Comparison of ENCODE assay signal across 1 cellular context in the genomic region with DNA sequence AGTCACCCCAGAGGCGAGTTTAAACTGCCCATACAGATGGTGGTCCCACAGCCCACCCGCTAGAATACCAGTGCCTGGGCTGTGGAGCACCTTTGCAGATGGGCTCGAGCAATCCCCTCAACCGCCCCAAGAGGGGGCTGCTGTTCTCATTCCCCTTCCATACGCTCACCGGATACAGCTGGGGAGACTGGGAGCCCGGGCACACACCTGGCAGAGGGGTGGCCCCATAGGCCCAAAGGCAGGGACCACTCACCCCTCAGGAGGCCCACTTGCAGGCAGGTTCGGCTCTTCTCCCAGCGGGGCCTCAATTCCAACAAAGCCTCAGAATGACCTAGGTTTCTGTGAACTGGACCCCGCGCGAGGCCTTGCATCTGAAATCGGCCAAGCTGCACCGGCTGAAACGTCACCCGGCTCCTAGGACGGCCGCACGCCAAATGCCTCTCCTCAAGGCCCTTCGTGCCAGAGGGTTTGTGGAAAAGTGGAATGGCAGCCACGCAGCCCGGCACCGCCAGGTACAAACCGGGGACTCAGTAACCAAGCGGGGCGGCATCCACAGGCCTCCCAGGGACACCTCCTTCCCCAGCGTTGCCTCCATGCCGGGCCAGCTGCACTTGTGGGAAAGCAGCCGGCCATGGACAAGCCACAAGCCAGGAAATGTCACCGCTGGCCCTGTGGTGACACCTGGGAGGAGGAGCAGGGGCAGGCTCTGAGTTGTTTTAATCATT.
A peak's percentile ranks its signal among the peaks of the same experiment; 100 is the strongest.
TF ChIP-seq lines count a peak whose summit lies in the region.

No MANE protein-coding gene starts in this region.

TF ChIP-seq in K562, 482 proteins besides CTCF, POLR2A, EP300 and RAD21 (continued from another document):
- TF ChIP-seq, protein P1, sequence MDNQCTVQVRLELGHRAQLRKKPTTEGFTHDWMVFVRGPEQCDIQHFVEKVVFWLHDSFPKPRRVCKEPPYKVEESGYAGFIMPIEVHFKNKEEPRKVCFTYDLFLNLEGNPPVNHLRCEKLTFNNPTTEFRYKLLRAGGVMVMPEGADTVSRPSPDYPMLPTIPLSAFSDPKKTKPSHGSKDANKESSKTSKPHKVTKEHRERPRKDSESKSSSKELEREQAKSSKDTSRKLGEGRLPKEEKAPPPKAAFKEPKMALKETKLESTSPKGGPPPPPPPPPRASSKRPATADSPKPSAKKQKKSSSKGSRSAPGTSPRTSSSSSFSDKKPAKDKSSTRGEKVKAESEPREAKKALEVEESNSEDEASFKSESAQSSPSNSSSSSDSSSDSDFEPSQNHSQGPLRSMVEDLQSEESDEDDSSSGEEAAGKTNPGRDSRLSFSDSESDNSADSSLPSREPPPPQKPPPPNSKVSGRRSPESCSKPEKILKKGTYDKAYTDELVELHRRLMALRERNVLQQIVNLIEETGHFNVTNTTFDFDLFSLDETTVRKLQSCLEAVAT (IDR thresholded peaks at IDR 0.05), result 0 out of 4 replicates have a peak, but pooled peaks of 1 of the 2 experiments have one; percentile 18
- TF ChIP-seq ZNF224 (CRISPR knock-in tag; IDR thresholded peaks at IDR 0.05) (no peak), FOXM1 (IDR thresholded peaks at IDR 0.05; ENCODE audit: low read depth) (no peak), FOXM1 (CRISPR knock-in tag; IDR thresholded peaks at IDR 0.05; ENCODE audit: low read depth) (no peak), ZBTB7A (IDR thresholded peaks at IDR 0.05; ENCODE audit: borderline replicate concordance, control insufficient read depth, low read depth, low read length) (0 out of 2 replicates have a peak, but pooled peaks have one; percentile 17)
- TF ChIP-seq, protein P2, sequence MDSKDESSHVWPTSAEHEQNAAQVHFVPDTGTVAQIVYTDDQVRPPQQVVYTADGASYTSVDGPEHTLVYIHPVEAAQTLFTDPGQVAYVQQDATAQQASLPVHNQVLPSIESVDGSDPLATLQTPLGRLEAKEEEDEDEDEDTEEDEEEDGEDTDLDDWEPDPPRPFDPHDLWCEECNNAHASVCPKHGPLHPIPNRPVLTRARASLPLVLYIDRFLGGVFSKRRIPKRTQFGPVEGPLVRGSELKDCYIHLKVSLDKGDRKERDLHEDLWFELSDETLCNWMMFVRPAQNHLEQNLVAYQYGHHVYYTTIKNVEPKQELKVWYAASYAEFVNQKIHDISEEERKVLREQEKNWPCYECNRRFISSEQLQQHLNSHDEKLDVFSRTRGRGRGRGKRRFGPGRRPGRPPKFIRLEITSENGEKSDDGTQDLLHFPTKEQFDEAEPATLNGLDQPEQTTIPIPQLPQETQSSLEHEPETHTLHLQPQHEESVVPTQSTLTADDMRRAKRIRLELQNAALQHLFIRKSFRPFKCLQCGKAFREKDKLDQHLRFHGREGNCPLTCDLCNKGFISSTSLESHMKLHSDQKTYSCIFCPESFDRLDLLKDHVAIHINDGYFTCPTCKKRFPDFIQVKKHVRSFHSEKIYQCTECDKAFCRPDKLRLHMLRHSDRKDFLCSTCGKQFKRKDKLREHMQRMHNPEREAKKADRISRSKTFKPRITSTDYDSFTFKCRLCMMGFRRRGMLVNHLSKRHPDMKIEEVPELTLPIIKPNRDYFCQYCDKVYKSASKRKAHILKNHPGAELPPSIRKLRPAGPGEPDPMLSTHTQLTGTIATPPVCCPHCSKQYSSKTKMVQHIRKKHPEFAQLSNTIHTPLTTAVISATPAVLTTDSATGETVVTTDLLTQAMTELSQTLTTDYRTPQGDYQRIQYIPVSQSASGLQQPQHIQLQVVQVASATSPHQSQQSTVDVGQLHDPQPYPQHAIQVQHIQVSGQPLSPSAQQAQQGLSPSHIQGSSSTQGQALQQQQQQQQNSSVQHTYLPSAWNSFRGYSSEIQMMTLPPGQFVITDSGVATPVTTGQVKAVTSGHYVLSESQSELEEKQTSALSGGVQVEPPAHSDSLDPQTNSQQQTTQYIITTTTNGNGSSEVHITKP (IDR thresholded peaks at IDR 0.05; ENCODE audit: partially characterized antibody), result no peak
